In the genomic region with DNA sequence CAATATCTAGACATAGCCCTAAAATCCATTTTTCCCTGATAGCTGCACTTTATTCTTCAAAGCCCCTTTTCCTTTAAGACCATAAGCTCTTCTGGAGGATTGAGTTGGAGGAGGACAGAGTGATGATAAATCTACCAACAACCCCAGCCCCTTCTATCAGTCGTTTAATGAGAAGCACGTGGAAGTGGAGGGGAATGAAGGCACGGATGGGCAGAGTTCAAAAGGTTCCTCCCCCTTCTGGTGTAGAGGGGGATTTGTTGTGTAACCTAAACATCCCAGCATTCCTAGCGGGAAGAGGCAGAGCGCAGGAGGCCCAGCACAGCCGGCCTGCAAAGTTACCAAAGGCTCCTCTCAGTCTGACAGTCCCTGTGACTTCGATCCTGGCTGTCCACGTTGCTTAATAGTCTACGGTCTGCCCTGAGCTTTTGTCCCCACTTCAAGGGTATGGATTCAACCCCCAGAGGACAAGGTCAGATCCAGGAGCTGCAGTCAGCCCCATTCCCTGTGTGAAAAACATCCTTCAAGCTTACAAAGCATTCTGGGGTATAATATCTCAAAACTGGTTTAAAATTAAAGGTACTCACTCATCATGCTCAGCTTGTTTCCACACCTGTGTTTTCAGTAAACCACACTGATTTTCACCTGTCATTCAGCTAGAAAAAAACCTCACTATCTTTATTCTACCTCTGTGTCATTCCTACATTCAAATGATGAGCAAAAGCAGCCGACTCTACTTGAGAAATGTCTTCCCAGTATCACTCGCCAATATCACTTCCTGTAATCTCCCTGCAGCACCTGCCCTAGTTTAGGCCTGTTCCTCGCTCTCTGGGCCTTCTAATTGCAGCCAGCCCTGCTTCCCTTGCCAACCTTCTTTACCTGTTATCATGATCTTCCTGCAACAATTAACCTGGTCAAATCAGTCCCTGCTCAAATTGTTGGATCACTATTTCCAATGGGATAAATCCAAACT, we compare ENCODE assay signal across 2 cellular contexts.
A peak's percentile ranks its signal among the peaks of the same experiment; 100 is the strongest.
TF ChIP-seq lines count a peak whose summit lies in the region.

No MANE protein-coding gene starts in this region.

TF ChIP-seq in K562, 482 proteins besides CTCF, POLR2A, EP300 and RAD21 (continued from another document and continues in another):
- TF ChIP-seq, protein P1, sequence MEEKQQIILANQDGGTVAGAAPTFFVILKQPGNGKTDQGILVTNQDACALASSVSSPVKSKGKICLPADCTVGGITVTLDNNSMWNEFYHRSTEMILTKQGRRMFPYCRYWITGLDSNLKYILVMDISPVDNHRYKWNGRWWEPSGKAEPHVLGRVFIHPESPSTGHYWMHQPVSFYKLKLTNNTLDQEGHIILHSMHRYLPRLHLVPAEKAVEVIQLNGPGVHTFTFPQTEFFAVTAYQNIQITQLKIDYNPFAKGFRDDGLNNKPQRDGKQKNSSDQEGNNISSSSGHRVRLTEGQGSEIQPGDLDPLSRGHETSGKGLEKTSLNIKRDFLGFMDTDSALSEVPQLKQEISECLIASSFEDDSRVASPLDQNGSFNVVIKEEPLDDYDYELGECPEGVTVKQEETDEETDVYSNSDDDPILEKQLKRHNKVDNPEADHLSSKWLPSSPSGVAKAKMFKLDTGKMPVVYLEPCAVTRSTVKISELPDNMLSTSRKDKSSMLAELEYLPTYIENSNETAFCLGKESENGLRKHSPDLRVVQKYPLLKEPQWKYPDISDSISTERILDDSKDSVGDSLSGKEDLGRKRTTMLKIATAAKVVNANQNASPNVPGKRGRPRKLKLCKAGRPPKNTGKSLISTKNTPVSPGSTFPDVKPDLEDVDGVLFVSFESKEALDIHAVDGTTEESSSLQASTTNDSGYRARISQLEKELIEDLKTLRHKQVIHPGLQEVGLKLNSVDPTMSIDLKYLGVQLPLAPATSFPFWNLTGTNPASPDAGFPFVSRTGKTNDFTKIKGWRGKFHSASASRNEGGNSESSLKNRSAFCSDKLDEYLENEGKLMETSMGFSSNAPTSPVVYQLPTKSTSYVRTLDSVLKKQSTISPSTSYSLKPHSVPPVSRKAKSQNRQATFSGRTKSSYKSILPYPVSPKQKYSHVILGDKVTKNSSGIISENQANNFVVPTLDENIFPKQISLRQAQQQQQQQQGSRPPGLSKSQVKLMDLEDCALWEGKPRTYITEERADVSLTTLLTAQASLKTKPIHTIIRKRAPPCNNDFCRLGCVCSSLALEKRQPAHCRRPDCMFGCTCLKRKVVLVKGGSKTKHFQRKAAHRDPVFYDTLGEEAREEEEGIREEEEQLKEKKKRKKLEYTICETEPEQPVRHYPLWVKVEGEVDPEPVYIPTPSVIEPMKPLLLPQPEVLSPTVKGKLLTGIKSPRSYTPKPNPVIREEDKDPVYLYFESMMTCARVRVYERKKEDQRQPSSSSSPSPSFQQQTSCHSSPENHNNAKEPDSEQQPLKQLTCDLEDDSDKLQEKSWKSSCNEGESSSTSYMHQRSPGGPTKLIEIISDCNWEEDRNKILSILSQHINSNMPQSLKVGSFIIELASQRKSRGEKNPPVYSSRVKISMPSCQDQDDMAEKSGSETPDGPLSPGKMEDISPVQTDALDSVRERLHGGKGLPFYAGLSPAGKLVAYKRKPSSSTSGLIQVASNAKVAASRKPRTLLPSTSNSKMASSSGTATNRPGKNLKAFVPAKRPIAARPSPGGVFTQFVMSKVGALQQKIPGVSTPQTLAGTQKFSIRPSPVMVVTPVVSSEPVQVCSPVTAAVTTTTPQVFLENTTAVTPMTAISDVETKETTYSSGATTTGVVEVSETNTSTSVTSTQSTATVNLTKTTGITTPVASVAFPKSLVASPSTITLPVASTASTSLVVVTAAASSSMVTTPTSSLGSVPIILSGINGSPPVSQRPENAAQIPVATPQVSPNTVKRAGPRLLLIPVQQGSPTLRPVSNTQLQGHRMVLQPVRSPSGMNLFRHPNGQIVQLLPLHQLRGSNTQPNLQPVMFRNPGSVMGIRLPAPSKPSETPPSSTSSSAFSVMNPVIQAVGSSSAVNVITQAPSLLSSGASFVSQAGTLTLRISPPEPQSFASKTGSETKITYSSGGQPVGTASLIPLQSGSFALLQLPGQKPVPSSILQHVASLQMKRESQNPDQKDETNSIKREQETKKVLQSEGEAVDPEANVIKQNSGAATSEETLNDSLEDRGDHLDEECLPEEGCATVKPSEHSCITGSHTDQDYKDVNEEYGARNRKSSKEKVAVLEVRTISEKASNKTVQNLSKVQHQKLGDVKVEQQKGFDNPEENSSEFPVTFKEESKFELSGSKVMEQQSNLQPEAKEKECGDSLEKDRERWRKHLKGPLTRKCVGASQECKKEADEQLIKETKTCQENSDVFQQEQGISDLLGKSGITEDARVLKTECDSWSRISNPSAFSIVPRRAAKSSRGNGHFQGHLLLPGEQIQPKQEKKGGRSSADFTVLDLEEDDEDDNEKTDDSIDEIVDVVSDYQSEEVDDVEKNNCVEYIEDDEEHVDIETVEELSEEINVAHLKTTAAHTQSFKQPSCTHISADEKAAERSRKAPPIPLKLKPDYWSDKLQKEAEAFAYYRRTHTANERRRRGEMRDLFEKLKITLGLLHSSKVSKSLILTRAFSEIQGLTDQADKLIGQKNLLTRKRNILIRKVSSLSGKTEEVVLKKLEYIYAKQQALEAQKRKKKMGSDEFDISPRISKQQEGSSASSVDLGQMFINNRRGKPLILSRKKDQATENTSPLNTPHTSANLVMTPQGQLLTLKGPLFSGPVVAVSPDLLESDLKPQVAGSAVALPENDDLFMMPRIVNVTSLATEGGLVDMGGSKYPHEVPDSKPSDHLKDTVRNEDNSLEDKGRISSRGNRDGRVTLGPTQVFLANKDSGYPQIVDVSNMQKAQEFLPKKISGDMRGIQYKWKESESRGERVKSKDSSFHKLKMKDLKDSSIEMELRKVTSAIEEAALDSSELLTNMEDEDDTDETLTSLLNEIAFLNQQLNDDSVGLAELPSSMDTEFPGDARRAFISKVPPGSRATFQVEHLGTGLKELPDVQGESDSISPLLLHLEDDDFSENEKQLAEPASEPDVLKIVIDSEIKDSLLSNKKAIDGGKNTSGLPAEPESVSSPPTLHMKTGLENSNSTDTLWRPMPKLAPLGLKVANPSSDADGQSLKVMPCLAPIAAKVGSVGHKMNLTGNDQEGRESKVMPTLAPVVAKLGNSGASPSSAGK (IDR thresholded peaks at IDR 0.05) = peak; percentile 28; the same call in 1 of the 2 replicates
- TF ChIP-seq MAFF (IDR thresholded peaks at IDR 0.05; ENCODE audit: low read length) = no peak
- no peak for TF ChIP-seq CHD1 (IDR thresholded peaks at IDR 0.05; ENCODE audit: low read length)
- 0 out of 2 replicates have a peak, but pooled peaks have one; percentile 17 for TF ChIP-seq CEBPB (tag; IDR thresholded peaks at IDR 0.05)
- TF ChIP-seq L3MBTL2 (IDR thresholded peaks at IDR 0.05) = peak; percentile 34; the same call in 1 of the 2 replicates
- TF ChIP-seq TFAM (CRISPR knock-in tag; conservative IDR thresholded peaks at IDR 0.05) = no peak
- no peak for TF ChIP-seq MTA3 (IDR thresholded peaks at IDR 0.05; ENCODE audit: borderline replicate concordance)
- TF ChIP-seq, protein P2, sequence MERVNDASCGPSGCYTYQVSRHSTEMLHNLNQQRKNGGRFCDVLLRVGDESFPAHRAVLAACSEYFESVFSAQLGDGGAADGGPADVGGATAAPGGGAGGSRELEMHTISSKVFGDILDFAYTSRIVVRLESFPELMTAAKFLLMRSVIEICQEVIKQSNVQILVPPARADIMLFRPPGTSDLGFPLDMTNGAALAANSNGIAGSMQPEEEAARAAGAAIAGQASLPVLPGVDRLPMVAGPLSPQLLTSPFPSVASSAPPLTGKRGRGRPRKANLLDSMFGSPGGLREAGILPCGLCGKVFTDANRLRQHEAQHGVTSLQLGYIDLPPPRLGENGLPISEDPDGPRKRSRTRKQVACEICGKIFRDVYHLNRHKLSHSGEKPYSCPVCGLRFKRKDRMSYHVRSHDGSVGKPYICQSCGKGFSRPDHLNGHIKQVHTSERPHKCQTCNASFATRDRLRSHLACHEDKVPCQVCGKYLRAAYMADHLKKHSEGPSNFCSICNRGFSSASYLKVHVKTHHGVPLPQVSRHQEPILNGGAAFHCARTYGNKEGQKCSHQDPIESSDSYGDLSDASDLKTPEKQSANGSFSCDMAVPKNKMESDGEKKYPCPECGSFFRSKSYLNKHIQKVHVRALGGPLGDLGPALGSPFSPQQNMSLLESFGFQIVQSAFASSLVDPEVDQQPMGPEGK (CRISPR knock-in tag; IDR thresholded peaks at IDR 0.05; ENCODE audit: borderline replicate concordance) = no peak
- no peak for TF ChIP-seq RBM34 (IDR thresholded peaks at IDR 0.05; ENCODE audit: borderline replicate concordance, insufficient read depth, low read length)

TF ChIP-seq in liver, 16 proteins besides CTCF, POLR2A, EP300 and RAD21 (continued from another document):
- no peak for TF ChIP-seq EGR1 (IDR thresholded peaks at IDR 0.05; ENCODE audit: low read depth in 2 of 2)
- peak in 1 of 2 donors; percentile 64 for TF ChIP-seq JUND (IDR thresholded peaks at IDR 0.05)
- TF ChIP-seq, protein P3, sequence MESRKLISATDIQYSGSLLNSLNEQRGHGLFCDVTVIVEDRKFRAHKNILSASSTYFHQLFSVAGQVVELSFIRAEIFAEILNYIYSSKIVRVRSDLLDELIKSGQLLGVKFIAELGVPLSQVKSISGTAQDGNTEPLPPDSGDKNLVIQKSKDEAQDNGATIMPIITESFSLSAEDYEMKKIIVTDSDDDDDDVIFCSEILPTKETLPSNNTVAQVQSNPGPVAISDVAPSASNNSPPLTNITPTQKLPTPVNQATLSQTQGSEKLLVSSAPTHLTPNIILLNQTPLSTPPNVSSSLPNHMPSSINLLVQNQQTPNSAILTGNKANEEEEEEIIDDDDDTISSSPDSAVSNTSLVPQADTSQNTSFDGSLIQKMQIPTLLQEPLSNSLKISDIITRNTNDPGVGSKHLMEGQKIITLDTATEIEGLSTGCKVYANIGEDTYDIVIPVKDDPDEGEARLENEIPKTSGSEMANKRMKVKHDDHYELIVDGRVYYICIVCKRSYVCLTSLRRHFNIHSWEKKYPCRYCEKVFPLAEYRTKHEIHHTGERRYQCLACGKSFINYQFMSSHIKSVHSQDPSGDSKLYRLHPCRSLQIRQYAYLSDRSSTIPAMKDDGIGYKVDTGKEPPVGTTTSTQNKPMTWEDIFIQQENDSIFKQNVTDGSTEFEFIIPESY (IDR thresholded peaks at IDR 0.05) = peak; percentile 85
- TF ChIP-seq GABPA (IDR thresholded peaks at IDR 0.05 in 1 of 2, conservative IDR thresholded peaks at IDR 0.05 in 1 of 2) = no peak
- TF ChIP-seq, protein P4, sequence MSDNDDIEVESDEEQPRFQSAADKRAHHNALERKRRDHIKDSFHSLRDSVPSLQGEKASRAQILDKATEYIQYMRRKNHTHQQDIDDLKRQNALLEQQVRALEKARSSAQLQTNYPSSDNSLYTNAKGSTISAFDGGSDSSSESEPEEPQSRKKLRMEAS (IDR thresholded peaks at IDR 0.05) = peak; percentile 96
- peak; percentile 84 for TF ChIP-seq SP1 (IDR thresholded peaks at IDR 0.05)
- peak; percentile 76 for TF ChIP-seq YY1 (IDR thresholded peaks at IDR 0.05)
- TF ChIP-seq FOXA1 (IDR thresholded peaks at IDR 0.05) = peak; percentile 19
TF ChIP-seq in liver: peak in this region for 12.
